Comparison of ENCODE assay signal across 18 cellular contexts in genomic region chr18:50987261-50987660, GRCh38.
"Had no signal": no experiment of that assay in that cellular context is flagged by ENCODE, and none has a peak within 500 bp of the region (broad histone marks: within the 10 kb centered on the region; RNA-seq: fewer than 3 reads in every experiment).

No MANE protein-coding gene starts in this region.

- H3K4me1 Mint-ChIP-seq: activated CD4-positive, alpha-beta memory T cell treated with anti-CD3 and anti-CD28 coated beads, Interleukin-2, amount 10 ng/mL, durations not matched to agents 7 days and 5 days; activated naive CD4-positive, alpha-beta T cell treated with anti-CD3 and anti-CD28 coated beads, Interleukin-2, amount 10 ng/mL, durations not matched to agents 7 days and 5 days had no signal

- H3K9me3 ChIP-seq: esophagus squamous epithelium, heart right ventricle had no signal

- H3K9ac ChIP-seq: parathyroid adenoma had no signal

- H3K27ac Mint-ChIP-seq: activated CD4-positive, alpha-beta memory T cell treated with anti-CD3 and anti-CD28 coated beads, Interleukin-2, amount 10 ng/mL, durations not matched to agents 7 days and 5 days; activated naive CD4-positive, alpha-beta T cell treated with anti-CD3 and anti-CD28 coated beads, Interleukin-2, amount 10 ng/mL, durations not matched to agents 7 days and 5 days; activated T-cell treated with anti-CD3 and anti-CD28 coated beads, Interleukin-2, amount 50 U/mL, for 24 hours; type B pancreatic cell; WTC11 had no signal

- H3K27ac ChIP-seq: esophagus squamous epithelium, heart right ventricle, parathyroid adenoma had no signal

- H3K36me3 Mint-ChIP-seq: WTC11 had no signal

- H3K4me3 ChIP-seq: coronary artery, esophagus squamous epithelium, heart right ventricle, lung had no signal

- ATAC-seq: heart right ventricle, left colon, WTC11 had no signal

- H3K4me3 Mint-ChIP-seq: activated CD4-positive, alpha-beta memory T cell treated with anti-CD3 and anti-CD28 coated beads, Interleukin-2, amount 10 ng/mL, durations not matched to agents 7 days and 5 days; activated naive CD4-positive, alpha-beta T cell treated with anti-CD3 and anti-CD28 coated beads, Interleukin-2, amount 10 ng/mL, durations not matched to agents 7 days and 5 days; activated T-cell treated with anti-CD3 and anti-CD28 coated beads, Interleukin-2, amount 50 U/mL, for 24 hours; neural crest cell; type B pancreatic cell; WTC11 had no signal

- H3K27me3 Mint-ChIP-seq: activated CD4-positive, alpha-beta memory T cell treated with anti-CD3 and anti-CD28 coated beads, Interleukin-2, amount 10 ng/mL, durations not matched to agents 7 days and 5 days; activated naive CD4-positive, alpha-beta T cell treated with anti-CD3 and anti-CD28 coated beads, Interleukin-2, amount 10 ng/mL, durations not matched to agents 7 days and 5 days; activated T-cell treated with anti-CD3 and anti-CD28 coated beads, Interleukin-2, amount 50 U/mL, for 24 hours; type B pancreatic cell had no signal

- H3K27me3 ChIP-seq: esophagus squamous epithelium, heart right ventricle had no signal

- H2AFZ ChIP-seq: parathyroid adenoma had no signal

- DNase-seq: activated CD4-positive, alpha-beta memory T cell treated with anti-CD3 and anti-CD28 coated beads, Interleukin-2, amount 10 ng/mL, durations not matched to agents 7 days and 5 days; activated CD4-positive, alpha-beta T cell treated with anti-CD3 and anti-CD28 coated beads for 4 hours; activated naive CD4-positive, alpha-beta T cell treated with anti-CD3 and anti-CD28 coated beads, Interleukin-2, amount 10 ng/mL, durations not matched to agents 7 days and 5 days; activated T-cell treated with anti-CD3 and anti-CD28 coated beads, Interleukin-2, amount 50 U/mL, for 24 hours; effector CD8-positive, alpha-beta T cell; esophagus squamous epithelium; heart right ventricle; left colon; midbrain; stimulated activated CD4-positive, alpha-beta T cell treated with anti-CD3 and anti-CD28 coated beads, Interleukin-2, amount 100 ng/mL, for 48 hours; stimulated activated naive CD4-positive, alpha-beta T cell; T-helper 2 cell had no signal

- H3K9me3 Mint-ChIP-seq: activated CD4-positive, alpha-beta memory T cell treated with anti-CD3 and anti-CD28 coated beads, Interleukin-2, amount 10 ng/mL, durations not matched to agents 7 days and 5 days; activated naive CD4-positive, alpha-beta T cell treated with anti-CD3 and anti-CD28 coated beads, Interleukin-2, amount 10 ng/mL, durations not matched to agents 7 days and 5 days; activated T-cell treated with anti-CD3 and anti-CD28 coated beads, Interleukin-2, amount 50 U/mL, for 24 hours; neural crest cell; type B pancreatic cell; WTC11 had no signal
